In genomic region chr7:137462074-137462715, GRCh38 we compare ENCODE assay signal across 25 cellular contexts.
DNase-seq lines count a peak whose midpoint lies in the region; ATAC-seq, FAIRE-seq and TF ChIP-seq lines count a peak whose summit lies in the region.
"Had no signal": no experiment of that assay in that cellular context is flagged by ENCODE, and none has a peak within 500 bp of the region (broad histone marks: within the 10 kb centered on the region; RNA-seq: fewer than 3 reads in every experiment).

No MANE protein-coding gene starts in this region.

- H3K4me1 ChIP-seq in foreskin keratinocyte (peaks cover 26% of the 10 kb centered on the region), HepG2 (ENCODE audit: insufficient read depth, low read length) (no peaks in the 10 kb centered on the region)
- H3K4me1 ChIP-seq: A549, HAP-1, left lung, right atrium auricular region, tibial artery had no signal

- H4K20me1 ChIP-seq in HepG2 (ENCODE audit: insufficient read depth, low read length) = no peaks in the 10 kb centered on the region

- intact Hi-C loops in HepG2 (cut with micrococcal nuclease; ENCODE audit: unreplicated experiment) = no loop called here

- TF ChIP-seq RAD21 in HepG2 (CRISPR knock-in tag; IDR thresholded peaks at IDR 0.05) = no peak

- H3K27ac Mint-ChIP-seq in activated T-cell treated with anti-CD3 and anti-CD28 coated beads, Interleukin-2, amount 50 U/mL, for 24 hours = no peak overlapping the region
- H3K27ac Mint-ChIP-seq: CD4-positive, alpha-beta T cell; endodermal cell; stimulated activated naive B cell treated with anti-CD40 and anti-IgM and Interleukin-4, amounts not matched to agents 10 μg/mL and 1 μg/mL and 100 μg/mL, for 72 hours had no signal

- H3K9me3 Mint-ChIP-seq in activated T-cell treated with anti-CD3 and anti-CD28 coated beads, Interleukin-2, amount 50 U/mL, for 24 hours = no peaks in the 10 kb centered on the region
- H3K9me3 Mint-ChIP-seq: CD4-positive, alpha-beta T cell; endodermal cell; stimulated activated naive B cell treated with anti-CD40 and anti-IgM and Interleukin-4, amounts not matched to agents 10 μg/mL and 1 μg/mL and 100 μg/mL, for 72 hours had no signal

- no peak overlapping the region for H3K4me3 ChIP-seq in bronchial epithelial cell (ENCODE audit: low read depth, low read length)
- H3K4me3 ChIP-seq in HepG2 (replicated peaks in 1 of 3; ENCODE audit: insufficient read depth in 1 of 3, low read depth in 2 of 3, low read length in 3 of 3) = no peak overlapping the region
- H3K4me3 ChIP-seq: A549, HAP-1, left lung, PC-9, right atrium auricular region, tibial artery had no signal

- H3K4me1 Mint-ChIP-seq in activated T-cell treated with anti-CD3 and anti-CD28 coated beads, Interleukin-2, amount 50 U/mL, for 24 hours (ENCODE audit: low read depth) = no peaks in the 10 kb centered on the region
- H3K4me1 Mint-ChIP-seq: stimulated activated naive B cell treated with anti-CD40 and anti-IgM and Interleukin-4, amounts not matched to agents 10 μg/mL and 1 μg/mL and 100 μg/mL, for 72 hours had no signal

- no peak overlapping the region for H3K9ac ChIP-seq in HepG2 (ENCODE audit: insufficient read depth, low read depth, low read length)

- POLR2A ChIA-PET in HepG2 (lab: Yijun Ruan, JAX) = no interaction called here

- TF ChIP-seq CTCF in bronchial epithelial cell (IDR thresholded peaks at IDR 0.05; ENCODE audit: insufficient read depth, low read length, severe bottlenecking) (no peak), foreskin keratinocyte (conservative IDR thresholded peaks at IDR 0.05) (no peak), HepG2 (CRISPR knock-in tag; IDR thresholded peaks at IDR 0.05) (no peak)

- no peaks in the 10 kb centered on the region for H3K79me2 ChIP-seq in HepG2 (ENCODE audit: insufficient read depth, low read length)

- TF ChIP-seq POLR2A in HepG2 (IDR thresholded peaks at IDR 0.05; ENCODE audit: insufficient read depth in 1 of 2, low read depth in 2 of 2, low read length in 2 of 2) = no peak

- H3K4me3 Mint-ChIP-seq in activated T-cell treated with anti-CD3 and anti-CD28 coated beads, Interleukin-2, amount 50 U/mL, for 24 hours = no peak overlapping the region
- H3K4me3 Mint-ChIP-seq: CD4-positive, alpha-beta T cell; endodermal cell; stimulated activated naive B cell treated with anti-CD40 and anti-IgM and Interleukin-4, amounts not matched to agents 10 μg/mL and 1 μg/mL and 100 μg/mL, for 72 hours had no signal

- DNase-seq in AG08395 (ENCODE audit: low spot score) (peak; percentile 39), LHCN-M2 (ENCODE audit: low read depth) (peak; percentile 53), bronchial epithelial cell (ENCODE audit: low read depth) (peak; percentile 62), foreskin keratinocyte (peak in 1 of 2 donors; percentile 19), HepG2 (ENCODE audit: low spot score) (no peak), putamen (ENCODE audit: low spot score) (no peak), NCI-H1417 (lab: John Stamatoyannopoulos, UW) (no peak)
- no peak for DNase-seq in activated T-cell treated with anti-CD3 and anti-CD28 coated beads, Interleukin-2, amount 50 U/mL, for 24 hours
- DNase-seq: CD4-positive, alpha-beta T cell; cerebellar nuclear complex; DND-41; endodermal cell; Kasumi-1; left lung; NCI-H1417 treated with DMSO at 0.1 percent for 48 hours; PC-9; stimulated activated naive B cell treated with anti-CD40 and anti-IgM and Interleukin-4, amounts not matched to agents 10 μg/mL and 1 μg/mL and 100 μg/mL, for 72 hours; T-helper 9 cell; tibial artery had no signal

- H3K36me3 Mint-ChIP-seq in activated T-cell treated with anti-CD3 and anti-CD28 coated beads, Interleukin-2, amount 50 U/mL, for 24 hours (ENCODE audit: low read depth) = no peaks in the 10 kb centered on the region
- H3K36me3 Mint-ChIP-seq: stimulated activated naive B cell treated with anti-CD40 and anti-IgM and Interleukin-4, amounts not matched to agents 10 μg/mL and 1 μg/mL and 100 μg/mL, for 72 hours had no signal

- peaks cover 3% of the 10 kb centered on the region for H3K27me3 Mint-ChIP-seq in activated T-cell treated with anti-CD3 and anti-CD28 coated beads, Interleukin-2, amount 50 U/mL, for 24 hours

- H3K27ac ChIP-seq in foreskin keratinocyte (no peak overlapping the region), HepG2 (ENCODE audit: extremely low read length, insufficient read depth, low read length) (no peak overlapping the region)
- H3K27ac ChIP-seq: A549, left lung, neutrophil, PC-9, right atrium auricular region, tibial artery had no signal

- no peaks in the 10 kb centered on the region for H3K9me3 ChIP-seq in HepG2 (ENCODE audit: low read length)
- H3K9me3 ChIP-seq: A549, HAP-1, left lung, neutrophil, right atrium auricular region, tibial artery had no signal

- ATAC-seq in foreskin keratinocyte (peak; percentile 55), HepG2 (no peak)
- ATAC-seq: A549; activated CD4-positive, CD25-positive, alpha-beta regulatory T cell treated with anti-CD3 and anti-CD28 coated beads, Interleukin-2, amount 50 U/mL, for 24 hours; left lung; stimulated activated naive B cell treated with anti-CD40 and anti-IgM and Interleukin-4, amounts not matched to agents 10 μg/mL and 1 μg/mL and 100 μg/mL, for 72 hours had no signal

- H3K36me3 ChIP-seq in bronchial epithelial cell (ENCODE audit: control insufficient read depth, insufficient read depth, low read length) (no peaks in the 10 kb centered on the region), HepG2 (replicated peaks in 1 of 2; ENCODE audit: control insufficient read depth in 1 of 2, insufficient read depth in 2 of 2, low read length in 2 of 2) (no peaks in the 10 kb centered on the region)
- H3K36me3 ChIP-seq: HAP-1, left lung, neutrophil, right atrium auricular region, tibial artery had no signal

- BruUV-seq in HepG2 (replicated peaks; lab: Mats Ljungman, UMichigan) = no TSS peak

- no peak overlapping the region for H3K4me2 ChIP-seq in HepG2 (ENCODE audit: low read depth, low read length)
- H3K4me2 ChIP-seq: A549, PC-9 had no signal

- no peaks in the 10 kb centered on the region for H3K27me3 ChIP-seq in bronchial epithelial cell (ENCODE audit: control insufficient read depth, insufficient read depth, low read length)
- H3K27me3 ChIP-seq in foreskin keratinocyte = no peaks in the 10 kb centered on the region
- H3K27me3 ChIP-seq in HepG2 (ENCODE audit: control insufficient read depth in 1 of 2, insufficient read depth in 2 of 2, low read length in 2 of 2) = no peaks in the 10 kb centered on the region
- H3K27me3 ChIP-seq: neutrophil, right atrium auricular region, tibial artery had no signal

- CTCF ChIA-PET in HepG2 (lab: Yijun Ruan, JAX; ENCODE audit: low intra/inter-chr PET ratio, low total read pairs) = no interaction called here

- in situ Hi-C loops in HepG2 (cut with HindIII; ENCODE audit: extremely low pct_ligation_motif_present, low pct_unique_long_range_greater_than_20kb) = no loop called here

- TF ChIP-seq EP300 in HepG2 (IDR thresholded peaks at IDR 0.05; ENCODE audit: low read depth in 2 of 2, low read length in 2 of 2) (no peak), HepG2 (CRISPR knock-in tag; IDR thresholded peaks at IDR 0.05; ENCODE audit: borderline replicate concordance) (no peak)

- no peak for FAIRE-seq in bronchial epithelial cell (lab: Jason Lieb, UNC)
- FAIRE-seq in HepG2 (lab: Jason Lieb, UNC) = no peak
- FAIRE-seq: A549, GM19239 had no signal

- WGBS in HepG2 (ENCODE audit: low lambda C conversion rate) = 1% methylated on average over 4 of the region's 4 CpGs

- no peak overlapping the region for H2AFZ ChIP-seq in HepG2 (ENCODE audit: low read length)
- H2AFZ ChIP-seq: PC-9 had no signal

TF ChIP-seq in HepG2, 621 proteins besides CTCF, POLR2A, EP300 and RAD21 (continues in another document):
- TF ChIP-seq ZNF331 (CRISPR knock-in tag; IDR thresholded peaks at IDR 0.05) = no peak
- TF ChIP-seq ZNF772 (CRISPR knock-in tag; IDR thresholded peaks at IDR 0.05) = no peak
- no peak for TF ChIP-seq ZFP62 (CRISPR knock-in tag; IDR thresholded peaks at IDR 0.05)
- TF ChIP-seq ZFP1 (CRISPR knock-in tag; IDR thresholded peaks at IDR 0.05) = no peak
- TF ChIP-seq JUN (CRISPR knock-in tag; IDR thresholded peaks at IDR 0.05) = no peak
- no peak for TF ChIP-seq MAX (IDR thresholded peaks at IDR 0.05)
- no peak for TF ChIP-seq CREM (IDR thresholded peaks at IDR 0.05)
- TF ChIP-seq CREM (CRISPR knock-in tag; IDR thresholded peaks at IDR 0.05) = no peak
- no peak for TF ChIP-seq ZNF558 (CRISPR knock-in tag; IDR thresholded peaks at IDR 0.05; ENCODE audit: borderline replicate concordance)
- no peak for TF ChIP-seq ETV5 (CRISPR knock-in tag; IDR thresholded peaks at IDR 0.05; ENCODE audit: borderline replicate concordance)
- no peak for TF ChIP-seq KLF15 (CRISPR knock-in tag; IDR thresholded peaks at IDR 0.05; ENCODE audit: borderline replicate concordance)
- TF ChIP-seq TRIM22 (IDR thresholded peaks at IDR 0.05) = no peak
- TF ChIP-seq ZFY (CRISPR knock-in tag; IDR thresholded peaks at IDR 0.05) = no peak
- no peak for TF ChIP-seq CBFB (CRISPR knock-in tag; IDR thresholded peaks at IDR 0.05)

Comparison
In these comparisons a context has a peak if more than half of its experiments do, and no peak if none do; other contexts are left out.
1. DNase-seq: peak in AG08395 (single experiment), LHCN-M2 (single experiment) and bronchial epithelial cell (single experiment); none in HepG2 (single experiment), activated T-cell treated with anti-CD3 and anti-CD28 coated beads, Interleukin-2, amount 50 U/mL, for 24 hours (single experiment), putamen (single experiment) and NCI-H1417 (0 of 3).